In the genomic region with DNA sequence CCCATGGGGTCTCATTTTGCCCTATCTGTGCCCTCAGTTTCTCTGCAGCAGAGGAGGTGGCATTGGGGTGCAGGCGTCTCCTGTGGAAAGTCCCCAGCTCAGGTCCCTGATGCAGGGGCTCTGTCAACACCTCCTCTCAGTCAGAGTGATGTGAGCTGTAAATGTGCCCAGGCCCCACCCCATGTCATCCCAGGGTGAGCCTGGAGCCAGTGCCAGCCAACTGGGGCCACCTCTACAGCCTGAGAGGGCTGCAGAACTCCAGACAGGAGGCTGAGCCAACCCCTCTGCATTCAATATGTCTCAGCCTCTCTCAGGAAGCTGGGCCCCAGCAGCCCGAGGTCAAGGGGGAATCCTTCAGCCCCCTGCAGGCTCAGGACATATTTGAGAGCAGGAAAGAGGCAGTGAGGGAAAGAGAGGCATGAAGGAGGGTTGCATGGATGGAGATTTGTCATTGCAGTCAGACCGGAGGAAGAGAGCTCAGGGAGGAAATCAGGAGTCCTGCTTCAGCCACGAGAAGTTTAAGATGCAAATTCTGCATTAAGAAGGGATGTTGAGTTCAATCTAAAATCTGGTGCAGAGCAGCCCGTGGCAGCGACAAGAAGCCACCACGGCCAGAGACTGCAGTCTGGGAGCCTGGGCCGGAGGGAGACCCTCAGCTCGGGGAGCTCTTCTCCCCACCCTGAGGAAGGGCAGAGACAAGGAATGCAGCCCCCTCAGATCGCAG, we compare ENCODE assay signal across 23 cellular contexts.
DNase-seq lines count a peak whose midpoint lies in the region; ATAC-seq and TF ChIP-seq lines count a peak whose summit lies in the region.
"Had no signal": no experiment of that assay in that cellular context is flagged by ENCODE, and none has a peak within 500 bp of the region (broad histone marks: within the 10 kb centered on the region; RNA-seq: fewer than 3 reads in every experiment).

No MANE protein-coding gene starts in this region.

- in situ Hi-C loops in mammary epithelial cell (cut with MboI; ENCODE audit: low sequenced_read_pairs in 2 of 2): no loop called here

- H3K4me3 ChIP-seq in heart left ventricle: no peak overlapping the region
- H3K4me3 ChIP-seq in mammary epithelial cell (replicated peaks in 1 of 3; ENCODE audit: insufficient read depth in 1 of 3, low read depth in 2 of 3, low read length in 3 of 3): no peak overlapping the region
- H3K4me3 ChIP-seq: Peyer's patch, SJSA1 had no signal

- no peaks in the 10 kb centered on the region for H4K20me1 ChIP-seq in mammary epithelial cell (ENCODE audit: insufficient read depth, low read length)

- H3K79me2 ChIP-seq in mammary epithelial cell (ENCODE audit: insufficient read depth, low read length): no peaks in the 10 kb centered on the region

- no peak for TF ChIP-seq POLR2A in heart left ventricle (IDR thresholded peaks at IDR 0.05)

- H3K27ac Mint-ChIP-seq in mesothelial cell of epicardium: peak overlapping the region; percentile 30
- H3K27ac Mint-ChIP-seq: CD8-positive, alpha-beta T cell; HFFc6 had no signal

- no peak overlapping the region for H3K9ac ChIP-seq in mammary epithelial cell (ENCODE audit: insufficient read depth, low read length)

- H3K4me3 Mint-ChIP-seq in mesothelial cell of epicardium: no peak overlapping the region
- H3K4me3 Mint-ChIP-seq: CD8-positive, alpha-beta T cell; HFFc6 had no signal

- no peaks in the 10 kb centered on the region for H3K27me3 ChIP-seq in heart left ventricle
- H3K27me3 ChIP-seq in mammary epithelial cell (ENCODE audit: insufficient read depth, low read length): no peaks in the 10 kb centered on the region
- H3K27me3 ChIP-seq: Peyer's patch had no signal

- no peaks in the 10 kb centered on the region for H3K9me3 ChIP-seq in heart left ventricle
- H3K9me3 ChIP-seq in mammary epithelial cell (replicated peaks; ENCODE audit: insufficient read depth, low read length): no peaks in the 10 kb centered on the region
- H3K9me3 ChIP-seq: Peyer's patch, SJSA1 had no signal

- ATAC-seq in Right ventricle myocardium superior (ENCODE audit: poor library complexity) (peak; percentile 79), heart left ventricle (peak; percentile 42 to 65 (median 52)), GM21717 (IDR thresholded peaks at IDR 0.05; ENCODE audit: unreplicated experiment) (no peak)
- ATAC-seq: CD8-positive, alpha-beta T cell had no signal

- no peaks in the 10 kb centered on the region for H3K36me3 Mint-ChIP-seq in mesothelial cell of epicardium
- H3K36me3 Mint-ChIP-seq: CD8-positive, alpha-beta T cell had no signal

- peaks cover 0 to 22% (median 5%) of the 10 kb centered on the region in 12 donors for H3K4me1 ChIP-seq in heart left ventricle
- H3K4me1 ChIP-seq in mammary epithelial cell (ENCODE audit: insufficient read depth, low read length): peaks cover 2% of the 10 kb centered on the region
- H3K4me1 ChIP-seq: Peyer's patch, SJSA1 had no signal

- peak; percentile 58 for DNase-seq in Right ventricle myocardium superior
- no peak for DNase-seq in cardiac septum (ENCODE audit: low spot score)
- peak in 1 of 5 donors; percentile 69 for DNase-seq in heart left ventricle
- no peak for DNase-seq in mesothelial cell of epicardium (ENCODE audit: low spot score in 2 of 2, unreplicated experiment in 2 of 2)
- DNase-seq in NCI-H2107 treated with DMSO at 0.1 percent for 48 hours (lab: John Stamatoyannopoulos, UW; ENCODE audit: unreplicated experiment): no peak
- no peak for DNase-seq in mammary epithelial cell
- DNase-seq: 8988T; C1 segment of cervical spinal cord; CD8-positive, alpha-beta T cell; DND-41; GOT3; HFFc6; KG1; NCI-H1092 treated with DMSO at 0.1 percent for 48 hours; NCI-H146; NCI-H2171; NCI-H345; NCI-H524; NCI-H774; Peyer's patch had no signal

- 36 to 62% (median 55%) methylated on average over 9 to 10 of the region's 10 CpGs for WGBS in heart left ventricle, 4 donors
- WGBS in mammary epithelial cell (ENCODE audit: low coverage, missing lambda C conversion rate): 66% methylated on average over 5 of the region's 10 CpGs

- no peak overlapping the region for H2AFZ ChIP-seq in mammary epithelial cell (ENCODE audit: low read depth, low read length)

- H3K4me1 Mint-ChIP-seq in mesothelial cell of epicardium: peaks cover 9% of the 10 kb centered on the region

- H3K36me3 ChIP-seq in heart left ventricle (no peaks in the 10 kb centered on the region), mammary epithelial cell (ENCODE audit: insufficient read depth, low read length) (no peaks in the 10 kb centered on the region)
- H3K36me3 ChIP-seq: Peyer's patch, SJSA1 had no signal

- H3K27me3 Mint-ChIP-seq in mesothelial cell of epicardium (ENCODE audit: low read depth): no peaks in the 10 kb centered on the region

- H3K9me3 Mint-ChIP-seq in mesothelial cell of epicardium: no peaks in the 10 kb centered on the region
- H3K9me3 Mint-ChIP-seq: CD8-positive, alpha-beta T cell; HFFc6 had no signal

- BruUV-seq in mammary epithelial cell (replicated peaks; lab: Mats Ljungman, UMichigan): no TSS peak

- H3K4me2 ChIP-seq in mammary epithelial cell (ENCODE audit: insufficient read depth, low read depth, low read length): no peak overlapping the region

- intact Hi-C loops in Right ventricle myocardium superior (cut with DNase I): no loop called here
- intact Hi-C loops in cardiac septum (cut with DNase I): no loop called here
- intact Hi-C loops in heart left ventricle (cut with DNase I): no loop called here
- intact Hi-C loops in mammary epithelial cell (cut with micrococcal nuclease): no loop called here

- CTCF ChIA-PET in mammary epithelial cell (lab: Charles Lee; ENCODE audit: low non-redundant PET): no interaction called here

- dilution Hi-C loops in mammary epithelial cell (cut with HindIII; ENCODE audit: low sequenced_read_pairs): no loop called here

- H3K27ac ChIP-seq in heart left ventricle (no peak overlapping the region), mammary epithelial cell (ENCODE audit: insufficient read depth, low read depth, low read length) (no peak overlapping the region)
- H3K27ac ChIP-seq: HL-60, Peyer's patch, SJSA1 had no signal

- TF ChIP-seq CTCF in heart left ventricle (IDR thresholded peaks at IDR 0.05): no peak
- TF ChIP-seq CTCF in mesothelial cell of epicardium (IDR thresholded peaks at IDR 0.05; ENCODE audit: unreplicated experiment): no peak
- no peak for TF ChIP-seq CTCF in mammary epithelial cell (conservative IDR thresholded peaks at IDR 0.05 in 1 of 2, IDR thresholded peaks at IDR 0.05 in 1 of 2; ENCODE audit: extremely low read depth in 1 of 2, insufficient read depth in 1 of 2, low read depth in 1 of 2, low read length in 2 of 2)
